In genomic region chr6:32195902-32196681, GRCh38 we compare ENCODE assay signal across 8 cellular contexts. TPM values are rescaled to one million over a fixed set of nuclear protein-coding genes. Genes with fewer than 3 reads are reported as not detected.
DNase-seq lines count a peak whose midpoint lies in the region; ATAC-seq and TF ChIP-seq lines count a peak whose summit lies in the region.

No MANE protein-coding gene starts in this region.

- POLR2A ChIA-PET in activated CD8-positive, alpha-beta T cell treated with anti-CD3 and anti-CD28 coated beads, Interleukin-2, amount 10 ng/mL, durations not matched to agents 7 days and 5 days (lab: Charles Lee): interaction anchor here (0.6 to 1.5 kb wide), 10 partner anchors 19 to 1319 kb away, joined by 3 to 6 read pairs (median 4); partner anchors contain the start of genes AGPAT1 and TAP2

- CTCF ChIA-PET in activated CD8-positive, alpha-beta T cell treated with anti-CD3 and anti-CD28 coated beads, Interleukin-2, amount 10 ng/mL, durations not matched to agents 7 days and 5 days (lab: Charles Lee): interaction anchor here (0.8 to 2.7 kb wide), 22 partner anchors 10 to 789 kb away, joined by 3 to 28 read pairs (median 4); partner anchors contain the start of genes AGPAT1, ATF6B, DXO and FKBPL

- H3K27ac Mint-ChIP-seq in CD14-positive monocyte (peak overlapping the region; percentile 99 to 100 (median 100)), mesothelial cell of epicardium (peak overlapping the region; percentile 100)
- H3K27ac Mint-ChIP-seq in activated CD8-positive, alpha-beta T cell treated with anti-CD3 and anti-CD28 coated beads, Interleukin-2, amount 10 ng/mL, durations not matched to agents 7 days and 5 days: peak overlapping the region; percentile 99

- peak; percentile 78 for ATAC-seq in HG03432 (IDR thresholded peaks at IDR 0.05; ENCODE audit: unreplicated experiment)
- ATAC-seq in activated CD8-positive, alpha-beta T cell treated with anti-CD3 and anti-CD28 coated beads, Interleukin-2, amount 10 ng/mL, durations not matched to agents 7 days and 5 days: peak; percentile 4

- TF ChIP-seq CTCF in CD14-positive monocyte (IDR thresholded peaks at IDR 0.05): no peak
- no peak for TF ChIP-seq CTCF in epithelial cell of esophagus (IDR thresholded peaks at IDR 0.05; ENCODE audit: insufficient read depth, low read depth, low read length, missing control alignments)
- TF ChIP-seq CTCF in mesothelial cell of epicardium (IDR thresholded peaks at IDR 0.05; ENCODE audit: unreplicated experiment): peak; percentile 24

- peak overlapping the region; percentile 96 for H3K4me3 ChIP-seq in epithelial cell of esophagus (ENCODE audit: low read length)

- peaks cover 3 to 5% of the 10 kb centered on the region in 2 donors for H3K36me3 Mint-ChIP-seq in CD14-positive monocyte
- peaks cover 15% of the 10 kb centered on the region for H3K36me3 Mint-ChIP-seq in activated CD8-positive, alpha-beta T cell treated with anti-CD3 and anti-CD28 coated beads, Interleukin-2, amount 10 ng/mL, durations not matched to agents 7 days and 5 days (ENCODE audit: low read depth)
- H3K36me3 Mint-ChIP-seq in mesothelial cell of epicardium: no peaks in the 10 kb centered on the region

- DNase-seq in CD14-positive monocyte (ENCODE audit: low spot score): peak; percentile 82
- peak; percentile 59 for DNase-seq in GM19238 (ENCODE audit: insufficient read length, low spot score)
- peak; percentile 72 for DNase-seq in NCI-H526 treated with DMSO at 0.1 percent for 48 hours (lab: John Stamatoyannopoulos, UW)
- peak; percentile 76 for DNase-seq in activated CD8-positive, alpha-beta T cell treated with anti-CD3 and anti-CD28 coated beads, Interleukin-2, amount 10 ng/mL, durations not matched to agents 7 days and 5 days
- peak; percentile 40 for DNase-seq in epithelial cell of esophagus (ENCODE audit: low read depth)
- peak; percentile 64 to 76 for DNase-seq in mesothelial cell of epicardium (ENCODE audit: low spot score in 2 of 2, unreplicated experiment in 2 of 2)
- DNase-seq in stimulated activated CD8-positive, alpha-beta memory T cell treated with anti-CD3 and anti-CD28 coated beads, Interleukin-7, amount 100 ng/mL, for 48 hours (ENCODE audit: extremely low read depth in 1 of 2, low read depth in 1 of 2): peak; percentile 54 to 68

- peaks cover 0 to 3% (median 0%) of the 10 kb centered on the region in 7 donors for H3K9me3 Mint-ChIP-seq in CD14-positive monocyte
- H3K9me3 Mint-ChIP-seq in activated CD8-positive, alpha-beta T cell treated with anti-CD3 and anti-CD28 coated beads, Interleukin-2, amount 10 ng/mL, durations not matched to agents 7 days and 5 days (ENCODE audit: insufficient read depth): no peaks in the 10 kb centered on the region
- no peaks in the 10 kb centered on the region for H3K9me3 Mint-ChIP-seq in mesothelial cell of epicardium

- H3K4me3 Mint-ChIP-seq in CD14-positive monocyte (peak overlapping the region; percentile 92 to 97), mesothelial cell of epicardium (peak overlapping the region; percentile 94)
- peak overlapping the region; percentile 97 for H3K4me3 Mint-ChIP-seq in activated CD8-positive, alpha-beta T cell treated with anti-CD3 and anti-CD28 coated beads, Interleukin-2, amount 10 ng/mL, durations not matched to agents 7 days and 5 days

- H3K27me3 Mint-ChIP-seq in CD14-positive monocyte (ENCODE audit: low read depth in 3 of 3): peaks cover 0 to 12% (median 2%) of the 10 kb centered on the region in 3 donors
- no peaks in the 10 kb centered on the region for H3K27me3 Mint-ChIP-seq in activated CD8-positive, alpha-beta T cell treated with anti-CD3 and anti-CD28 coated beads, Interleukin-2, amount 10 ng/mL, durations not matched to agents 7 days and 5 days (ENCODE audit: low read depth)
- no peaks in the 10 kb centered on the region for H3K27me3 Mint-ChIP-seq in mesothelial cell of epicardium (ENCODE audit: low read depth)

- intact Hi-C loops in CD14-positive monocyte (cut with micrococcal nuclease): loop anchor here (1.0 to 5.0 kb wide), 4 partner anchors 17 to 79 kb away; partner anchors contain the start of genes RNF5 (in 2 of the 2) and FKBPL (in 1 of the 2)

- H3K4me1 Mint-ChIP-seq in CD14-positive monocyte (peaks cover 53% of the 10 kb centered on the region), mesothelial cell of epicardium (peaks cover 46% of the 10 kb centered on the region)
- peaks cover 33% of the 10 kb centered on the region for H3K4me1 Mint-ChIP-seq in activated CD8-positive, alpha-beta T cell treated with anti-CD3 and anti-CD28 coated beads, Interleukin-2, amount 10 ng/mL, durations not matched to agents 7 days and 5 days (ENCODE audit: low read depth)

RNA-seq across cellular contexts. Expression of gene GPSM3, which starts 3.6 kb away (rescaled TPM):
- polyA plus RNA-seq in CD14-positive monocyte: 100 to 1,000 TPM in 1 of 2 donors, 10 to 100 TPM in 1; 86.1 to 101 TPM
- total RNA-seq in activated CD8-positive, alpha-beta T cell treated with anti-CD3 and anti-CD28 coated beads, Interleukin-2, amount 10 ng/mL, durations not matched to agents 7 days and 5 days: 100 to 1,000 TPM; 216 to 223 TPM
- total RNA-seq in mesothelial cell of epicardium: 7.6 to 10.1 TPM (median 8.6 TPM) in 3 replicates

RNA-seq across cellular contexts. Expression of gene PBX2, which starts 6.1 kb away (rescaled TPM):
- polyA plus RNA-seq in CD14-positive monocyte: 1 to 10 TPM; 1.9 to 4.0 TPM
- total RNA-seq in activated CD8-positive, alpha-beta T cell treated with anti-CD3 and anti-CD28 coated beads, Interleukin-2, amount 10 ng/mL, durations not matched to agents 7 days and 5 days: 10 to 100 TPM; 60.5 to 68.5 TPM
- total RNA-seq in mesothelial cell of epicardium: 236 to 250 TPM (median 246 TPM) in 3 replicates

RNA-seq across cellular contexts. Expression of gene AGER, which starts 12.0 kb away (rescaled TPM):
- under 1 TPM in 1 of 2 donors, not detected in 1; 0.60 TPM for polyA plus RNA-seq in CD14-positive monocyte
- total RNA-seq in activated CD8-positive, alpha-beta T cell treated with anti-CD3 and anti-CD28 coated beads, Interleukin-2, amount 10 ng/mL, durations not matched to agents 7 days and 5 days: 10 to 100 TPM; 27.8 to 29.9 TPM
- total RNA-seq in mesothelial cell of epicardium: 23.7 to 28.1 TPM (median 27.5 TPM) in 3 replicates

RNA-seq across cellular contexts. Expression of gene RNF5, which starts 17.9 kb away (rescaled TPM):
- 100 to 1,000 TPM in 1 of 2 donors, 10 to 100 TPM in 1; 83.5 to 108 TPM for polyA plus RNA-seq in CD14-positive monocyte
- total RNA-seq in activated CD8-positive, alpha-beta T cell treated with anti-CD3 and anti-CD28 coated beads, Interleukin-2, amount 10 ng/mL, durations not matched to agents 7 days and 5 days: 10 to 100 TPM; 40.4 to 43.3 TPM
- total RNA-seq in mesothelial cell of epicardium: 60.7 to 62.8 TPM (median 62.1 TPM) in 3 replicates

RNA-seq across cellular contexts. Expression of gene AGPAT1, which starts 20.2 kb away (rescaled TPM):
- 10 to 100 TPM in 1 of 2 donors, 1 to 10 TPM in 1; 9.9 to 11.3 TPM for polyA plus RNA-seq in CD14-positive monocyte
- total RNA-seq in activated CD8-positive, alpha-beta T cell treated with anti-CD3 and anti-CD28 coated beads, Interleukin-2, amount 10 ng/mL, durations not matched to agents 7 days and 5 days: 10 to 100 TPM; 40.4 to 46.6 TPM
- total RNA-seq in mesothelial cell of epicardium: 63.2 to 69.0 TPM (median 64.6 TPM) in 3 replicates

Comparison
In these comparisons a context has a peak if more than half of its experiments do, and no peak if none do; other contexts are left out.
1. Peak in every context shown above with its lines: DNase-seq, ATAC-seq and H3K4me3 ChIP-seq.
2. RNA of gene GPSM3, which starts 3.6 kb away (total RNA-seq): 216 to 223 TPM in activated CD8-positive, alpha-beta T cell treated with anti-CD3 and anti-CD28 coated beads, Interleukin-2, amount 10 ng/mL, durations not matched to agents 7 days and 5 days; 7.6 to 10.1 TPM in mesothelial cell of epicardium; every median in the first group is over 10 times any median in the second.